ENCODE assay signal across 1 cellular context in the genomic region with DNA sequence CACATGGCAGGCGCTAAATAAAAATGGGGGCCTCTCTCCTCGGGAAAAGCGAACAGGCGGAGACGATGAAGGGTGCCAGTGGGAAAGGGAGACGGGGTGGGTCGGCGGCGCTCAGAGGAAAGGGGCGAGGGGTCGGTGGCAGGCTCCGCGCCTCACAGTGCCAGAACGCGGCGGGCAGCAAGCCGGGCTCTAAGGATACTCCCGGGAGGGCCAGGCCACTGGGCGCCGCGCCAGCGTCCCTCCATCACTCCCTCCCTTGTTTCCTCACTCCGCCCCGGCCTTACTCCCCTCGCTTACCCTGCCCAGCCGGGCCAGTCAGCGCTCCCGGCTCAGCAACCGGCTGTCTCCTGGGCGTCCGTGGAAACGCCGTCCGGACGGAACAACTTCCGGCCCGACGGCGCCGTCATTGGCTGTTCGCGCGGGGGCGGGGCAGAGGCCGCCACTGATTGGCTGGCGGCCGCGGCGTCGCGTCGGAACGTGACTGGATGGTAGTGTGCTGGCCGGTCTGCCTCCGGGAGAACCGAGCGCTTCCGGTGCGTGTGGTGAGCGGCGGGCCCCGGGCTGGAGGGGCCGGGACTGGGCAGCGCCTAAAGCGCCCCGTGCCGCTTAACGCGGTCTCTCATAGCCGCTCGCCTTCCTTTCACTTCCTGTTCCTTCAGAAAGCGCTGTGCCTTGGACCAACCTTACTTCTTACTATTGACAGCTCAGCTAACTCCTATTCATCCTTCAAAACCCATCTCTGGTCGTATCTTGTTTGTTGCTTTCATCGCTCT.
TF ChIP-seq lines count a peak whose summit lies in the region.

TSS of gene WDR25 (plus strand) at position 523 of the 773 bp plus-strand sequence.

TF ChIP-seq in GM23338, 12 proteins besides CTCF, POLR2A, EP300 and RAD21 (continued from another document):
- TF ChIP-seq, protein P1, sequence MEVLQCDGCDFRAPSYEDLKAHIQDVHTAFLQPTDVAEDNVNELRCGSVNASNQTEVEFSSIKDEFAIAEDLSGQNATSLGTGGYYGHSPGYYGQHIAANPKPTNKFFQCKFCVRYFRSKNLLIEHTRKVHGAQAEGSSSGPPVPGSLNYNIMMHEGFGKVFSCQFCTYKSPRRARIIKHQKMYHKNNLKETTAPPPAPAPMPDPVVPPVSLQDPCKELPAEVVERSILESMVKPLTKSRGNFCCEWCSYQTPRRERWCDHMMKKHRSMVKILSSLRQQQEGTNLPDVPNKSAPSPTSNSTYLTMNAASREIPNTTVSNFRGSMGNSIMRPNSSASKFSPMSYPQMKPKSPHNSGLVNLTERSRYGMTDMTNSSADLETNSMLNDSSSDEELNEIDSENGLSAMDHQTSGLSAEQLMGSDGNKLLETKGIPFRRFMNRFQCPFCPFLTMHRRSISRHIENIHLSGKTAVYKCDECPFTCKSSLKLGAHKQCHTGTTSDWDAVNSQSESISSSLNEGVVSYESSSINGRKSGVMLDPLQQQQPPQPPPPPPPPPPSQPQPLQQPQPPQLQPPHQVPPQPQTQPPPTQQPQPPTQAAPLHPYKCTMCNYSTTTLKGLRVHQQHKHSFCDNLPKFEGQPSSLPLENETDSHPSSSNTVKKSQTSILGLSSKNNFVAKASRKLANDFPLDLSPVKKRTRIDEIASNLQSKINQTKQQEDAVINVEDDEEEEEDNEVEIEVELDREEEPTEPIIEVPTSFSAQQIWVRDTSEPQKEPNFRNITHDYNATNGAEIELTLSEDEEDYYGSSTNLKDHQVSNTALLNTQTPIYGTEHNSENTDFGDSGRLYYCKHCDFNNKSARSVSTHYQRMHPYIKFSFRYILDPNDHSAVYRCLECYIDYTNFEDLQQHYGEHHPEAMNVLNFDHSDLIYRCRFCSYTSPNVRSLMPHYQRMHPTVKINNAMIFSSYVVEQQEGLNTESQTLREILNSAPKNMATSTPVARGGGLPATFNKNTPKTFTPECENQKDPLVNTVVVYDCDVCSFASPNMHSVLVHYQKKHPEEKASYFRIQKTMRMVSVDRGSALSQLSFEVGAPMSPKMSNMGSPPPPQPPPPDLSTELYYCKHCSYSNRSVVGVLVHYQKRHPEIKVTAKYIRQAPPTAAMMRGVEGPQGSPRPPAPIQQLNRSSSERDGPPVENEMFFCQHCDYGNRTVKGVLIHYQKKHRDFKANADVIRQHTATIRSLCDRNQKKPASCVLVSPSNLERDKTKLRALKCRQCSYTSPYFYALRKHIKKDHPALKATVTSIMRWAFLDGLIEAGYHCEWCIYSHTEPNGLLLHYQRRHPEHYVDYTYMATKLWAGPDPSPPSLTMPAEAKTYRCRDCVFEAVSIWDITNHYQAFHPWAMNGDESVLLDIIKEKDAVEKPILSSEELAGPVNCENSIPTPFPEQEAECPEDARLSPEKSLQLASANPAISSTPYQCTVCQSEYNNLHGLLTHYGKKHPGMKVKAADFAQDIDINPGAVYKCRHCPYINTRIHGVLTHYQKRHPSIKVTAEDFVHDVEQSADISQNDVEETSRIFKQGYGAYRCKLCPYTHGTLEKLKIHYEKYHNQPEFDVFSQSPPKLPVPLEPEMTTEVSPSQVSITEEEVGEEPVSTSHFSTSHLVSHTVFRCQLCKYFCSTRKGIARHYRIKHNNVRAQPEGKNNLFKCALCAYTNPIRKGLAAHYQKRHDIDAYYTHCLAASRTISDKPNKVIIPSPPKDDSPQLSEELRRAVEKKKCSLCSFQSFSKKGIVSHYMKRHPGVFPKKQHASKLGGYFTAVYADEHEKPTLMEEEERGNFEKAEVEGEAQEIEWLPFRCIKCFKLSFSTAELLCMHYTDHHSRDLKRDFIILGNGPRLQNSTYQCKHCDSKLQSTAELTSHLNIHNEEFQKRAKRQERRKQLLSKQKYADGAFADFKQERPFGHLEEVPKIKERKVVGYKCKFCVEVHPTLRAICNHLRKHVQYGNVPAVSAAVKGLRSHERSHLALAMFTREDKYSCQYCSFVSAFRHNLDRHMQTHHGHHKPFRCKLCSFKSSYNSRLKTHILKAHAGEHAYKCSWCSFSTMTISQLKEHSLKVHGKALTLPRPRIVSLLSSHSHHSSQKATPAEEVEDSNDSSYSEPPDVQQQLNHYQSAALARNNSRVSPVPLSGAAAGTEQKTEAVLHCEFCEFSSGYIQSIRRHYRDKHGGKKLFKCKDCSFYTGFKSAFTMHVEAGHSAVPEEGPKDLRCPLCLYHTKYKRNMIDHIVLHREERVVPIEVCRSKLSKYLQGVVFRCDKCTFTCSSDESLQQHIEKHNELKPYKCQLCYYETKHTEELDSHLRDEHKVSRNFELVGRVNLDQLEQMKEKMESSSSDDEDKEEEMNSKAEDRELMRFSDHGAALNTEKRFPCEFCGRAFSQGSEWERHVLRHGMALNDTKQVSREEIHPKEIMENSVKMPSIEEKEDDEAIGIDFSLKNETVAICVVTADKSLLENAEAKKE (CRISPR knock-in tag; IDR thresholded peaks at IDR 0.05): no peak
- TF ChIP-seq EZH2phosphoT487 (IDR thresholded peaks at IDR 0.05; ENCODE audit: unreplicated experiment): no peak
- TF ChIP-seq STAT1 (IDR thresholded peaks at IDR 0.05; ENCODE audit: unreplicated experiment): no peak
- peak; percentile 92 for TF ChIP-seq CREB1 (CRISPR knock-in tag; IDR thresholded peaks at IDR 0.05; ENCODE audit: low read depth)
- TF ChIP-seq ETS1 (IDR thresholded peaks at IDR 0.05): peak; percentile 63; the same call in 1 of the 2 replicates
